15 cellular contexts compared by ENCODE assay signal in the genomic region with DNA sequence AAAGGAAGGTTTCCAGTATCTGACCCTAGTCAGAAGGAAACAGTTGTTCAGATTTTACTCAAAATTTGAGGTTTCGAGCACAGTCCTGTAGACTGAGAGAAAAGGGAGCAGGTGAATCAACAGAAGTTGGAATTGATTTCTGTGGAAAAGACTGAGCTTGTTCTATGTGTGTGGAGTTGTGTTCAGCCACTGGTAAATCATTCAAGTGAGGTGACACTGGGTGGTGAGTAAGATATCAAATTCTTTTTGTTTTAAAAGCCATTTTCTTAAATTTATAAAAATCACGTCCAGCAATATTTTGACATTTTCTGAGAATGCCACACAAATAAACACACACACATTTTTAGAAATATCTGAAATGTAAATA.
"Had no signal": no experiment of that assay in that cellular context is flagged by ENCODE, and none has a peak within 500 bp of the region (broad histone marks: within the 10 kb centered on the region; RNA-seq: fewer than 3 reads in every experiment).

No MANE protein-coding gene starts in this region.

- H3K4me1 Mint-ChIP-seq: activated CD4-positive, alpha-beta T cell treated with anti-CD3 and anti-CD28 coated beads for 36 hours; activated CD8-positive, alpha-beta memory T cell treated with anti-CD3 and anti-CD28 coated beads, Interleukin-2, amount 10 ng/mL, durations not matched to agents 7 days and 5 days; activated naive CD4-positive, alpha-beta T cell treated with anti-CD3 and anti-CD28 coated beads, Interleukin-2, amount 10 ng/mL, durations not matched to agents 7 days and 5 days; nephron progenitor cell; stimulated activated effector memory CD8-positive, alpha-beta T cell treated with anti-CD3 and anti-CD28 coated beads, Interleukin-12 subunit alpha, Interleukin-12 subunit beta, amount 100 ng/mL, for 72 hours had no signal

- H3K9me3 Mint-ChIP-seq: activated naive CD4-positive, alpha-beta T cell treated with anti-CD3 and anti-CD28 coated beads, Interleukin-2, amount 10 ng/mL, durations not matched to agents 7 days and 5 days; activated T-cell treated with anti-CD3 and anti-CD28 coated beads, Interleukin-2, amount 50 U/mL, for 24 hours; nephron progenitor cell had no signal

- H3K36me3 ChIP-seq: ascending aorta, gastroesophageal sphincter, sigmoid colon had no signal

- H3K4me3 ChIP-seq: ascending aorta, gastroesophageal sphincter, psoas muscle, sigmoid colon had no signal

- H3K27me3 Mint-ChIP-seq: activated CD4-positive, alpha-beta memory T cell treated with anti-CD3 and anti-CD28 coated beads for 36 hours; activated CD4-positive, alpha-beta T cell treated with anti-CD3 and anti-CD28 coated beads for 36 hours; activated CD8-positive, alpha-beta memory T cell treated with anti-CD3 and anti-CD28 coated beads, Interleukin-2, amount 10 ng/mL, durations not matched to agents 7 days and 5 days; activated naive CD4-positive, alpha-beta T cell treated with anti-CD3 and anti-CD28 coated beads, Interleukin-2, amount 10 ng/mL, durations not matched to agents 7 days and 5 days; activated T-cell treated with anti-CD3 and anti-CD28 coated beads, Interleukin-2, amount 50 U/mL, for 24 hours; effector memory CD8-positive, alpha-beta T cell had no signal

- DNase-seq: activated CD4-positive, alpha-beta memory T cell treated with anti-CD3 and anti-CD28 coated beads for 36 hours; activated CD4-positive, alpha-beta T cell treated with anti-CD3 and anti-CD28 coated beads for 36 hours; activated CD8-positive, alpha-beta memory T cell treated with anti-CD3 and anti-CD28 coated beads, Interleukin-2, amount 10 ng/mL, durations not matched to agents 7 days and 5 days; activated naive CD4-positive, alpha-beta T cell treated with anti-CD3 and anti-CD28 coated beads, Interleukin-2, amount 10 ng/mL, durations not matched to agents 7 days and 5 days; activated T-cell treated with anti-CD3 and anti-CD28 coated beads, Interleukin-2, amount 50 U/mL, for 24 hours; effector memory CD8-positive, alpha-beta T cell; hypothalamus; mesendoderm; nephron progenitor cell; psoas muscle; sigmoid colon; stimulated activated CD4-positive, alpha-beta T cell treated with anti-CD3 and anti-CD28 coated beads, Interleukin-2, amount 100 ng/mL, for 24 hours had no signal

- H3K4me3 Mint-ChIP-seq: activated CD4-positive, alpha-beta memory T cell treated with anti-CD3 and anti-CD28 coated beads for 36 hours; activated CD4-positive, alpha-beta T cell treated with anti-CD3 and anti-CD28 coated beads for 36 hours; activated CD8-positive, alpha-beta memory T cell treated with anti-CD3 and anti-CD28 coated beads, Interleukin-2, amount 10 ng/mL, durations not matched to agents 7 days and 5 days; activated naive CD4-positive, alpha-beta T cell treated with anti-CD3 and anti-CD28 coated beads, Interleukin-2, amount 10 ng/mL, durations not matched to agents 7 days and 5 days; activated T-cell treated with anti-CD3 and anti-CD28 coated beads, Interleukin-2, amount 50 U/mL, for 24 hours; effector memory CD8-positive, alpha-beta T cell; nephron progenitor cell; stimulated activated effector memory CD8-positive, alpha-beta T cell treated with anti-CD3 and anti-CD28 coated beads, Interleukin-12 subunit alpha, Interleukin-12 subunit beta, amount 100 ng/mL, for 72 hours had no signal

- H3K27ac ChIP-seq: ascending aorta, gastroesophageal sphincter, psoas muscle, sigmoid colon had no signal

- H3K27me3 ChIP-seq: ascending aorta, gastroesophageal sphincter, sigmoid colon had no signal

- H3K27ac Mint-ChIP-seq: activated CD4-positive, alpha-beta memory T cell treated with anti-CD3 and anti-CD28 coated beads for 36 hours; activated CD4-positive, alpha-beta T cell treated with anti-CD3 and anti-CD28 coated beads for 36 hours; activated CD8-positive, alpha-beta memory T cell treated with anti-CD3 and anti-CD28 coated beads, Interleukin-2, amount 10 ng/mL, durations not matched to agents 7 days and 5 days; activated naive CD4-positive, alpha-beta T cell treated with anti-CD3 and anti-CD28 coated beads, Interleukin-2, amount 10 ng/mL, durations not matched to agents 7 days and 5 days; activated T-cell treated with anti-CD3 and anti-CD28 coated beads, Interleukin-2, amount 50 U/mL, for 24 hours; effector memory CD8-positive, alpha-beta T cell; nephron progenitor cell; stimulated activated effector memory CD8-positive, alpha-beta T cell treated with anti-CD3 and anti-CD28 coated beads, Interleukin-12 subunit alpha, Interleukin-12 subunit beta, amount 100 ng/mL, for 72 hours had no signal

- H3K4me1 ChIP-seq: ascending aorta, gastroesophageal sphincter, psoas muscle, sigmoid colon had no signal

- ATAC-seq: activated CD4-positive, alpha-beta T cell treated with anti-CD3 and anti-CD28 coated beads for 36 hours; activated CD8-positive, alpha-beta memory T cell treated with anti-CD3 and anti-CD28 coated beads, Interleukin-2, amount 10 ng/mL, durations not matched to agents 7 days and 5 days; effector memory CD8-positive, alpha-beta T cell; gastroesophageal sphincter; psoas muscle; stimulated activated effector memory CD8-positive, alpha-beta T cell treated with anti-CD3 and anti-CD28 coated beads, Interleukin-12 subunit alpha, Interleukin-12 subunit beta, amount 100 ng/mL, for 72 hours had no signal

- H3K36me3 Mint-ChIP-seq: activated CD4-positive, alpha-beta memory T cell treated with anti-CD3 and anti-CD28 coated beads for 36 hours; activated CD8-positive, alpha-beta memory T cell treated with anti-CD3 and anti-CD28 coated beads, Interleukin-2, amount 10 ng/mL, durations not matched to agents 7 days and 5 days; activated naive CD4-positive, alpha-beta T cell treated with anti-CD3 and anti-CD28 coated beads, Interleukin-2, amount 10 ng/mL, durations not matched to agents 7 days and 5 days; stimulated activated effector memory CD8-positive, alpha-beta T cell treated with anti-CD3 and anti-CD28 coated beads, Interleukin-12 subunit alpha, Interleukin-12 subunit beta, amount 100 ng/mL, for 72 hours had no signal
